13 cellular contexts compared by ENCODE assay signal in genomic region chr4:27620886-27621285, GRCh38.
DNase-seq lines count a peak whose midpoint lies in the region; ATAC-seq and TF ChIP-seq lines count a peak whose summit lies in the region.
"Had no signal": no experiment of that assay in that cellular context is flagged by ENCODE, and none has a peak within 500 bp of the region (broad histone marks: within the 10 kb centered on the region; RNA-seq: fewer than 3 reads in every experiment).

No MANE protein-coding gene starts in this region.

- CTCF ChIA-PET in WTC11 (lab: Charles Lee) = no interaction called here

- H3K36me3 Mint-ChIP-seq in WTC11 = no peaks in the 10 kb centered on the region

- DNase-seq in WTC11 (ENCODE audit: low spot score) = no peak
- peak; percentile 57 for DNase-seq in lower lobe of right lung
- no peak for DNase-seq in sciatic nerve (ENCODE audit: low spot score)
- no peak for DNase-seq in NCI-H1092 treated with DMSO at 0.1 percent for 48 hours (lab: John Stamatoyannopoulos, UW)
- DNase-seq in NCI-H2107 treated with DMSO at 0.1 percent for 48 hours (lab: John Stamatoyannopoulos, UW; ENCODE audit: unreplicated experiment) = no peak
- no peak for DNase-seq in NCI-H1417 treated with DMSO at 0.1 percent for 48 hours (lab: John Stamatoyannopoulos, UW)
- DNase-seq in NCI-H2081 treated with DMSO at 0.1 percent for 48 hours (lab: John Stamatoyannopoulos, UW) = no peak
- DNase-seq: AML-193; CD4-positive, alpha-beta T cell; HCEC 1CT had no signal

- no peaks in the 10 kb centered on the region for H3K36me3 ChIP-seq in lower lobe of right lung

- no peak overlapping the region for H3K27ac ChIP-seq in lower lobe of right lung
- H3K27ac ChIP-seq: A549, C4-2B had no signal

- H3K27me3 ChIP-seq in lower lobe of right lung (ENCODE audit: low read depth) = no peaks in the 10 kb centered on the region

- peaks cover 7% of the 10 kb centered on the region; the same call in 1 of the 2 replicates for H3K9me3 Mint-ChIP-seq in WTC11

- TF ChIP-seq CTCF in WTC11 (IDR thresholded peaks at IDR 0.05) (no peak), lower lobe of right lung (IDR thresholded peaks at IDR 0.05) (no peak)

- H3K4me1 ChIP-seq in lower lobe of right lung = no peaks in the 10 kb centered on the region
- H3K4me1 ChIP-seq: A549, Caco-2 had no signal

- H3K4me3 ChIP-seq in lower lobe of right lung = no peak overlapping the region
- H3K4me3 ChIP-seq: A549 had no signal

- no peak overlapping the region for H3K4me3 Mint-ChIP-seq in WTC11
- H3K4me3 Mint-ChIP-seq: CD4-positive, alpha-beta T cell had no signal

- H3K27ac Mint-ChIP-seq in WTC11 = no peak overlapping the region
- H3K27ac Mint-ChIP-seq: CD4-positive, alpha-beta T cell had no signal

- H3K4me1 Mint-ChIP-seq in WTC11 = peaks cover 2% of the 10 kb centered on the region; the same call in 1 of the 2 replicates

- H3K27me3 Mint-ChIP-seq in WTC11 (ENCODE audit: low read depth) = no peaks in the 10 kb centered on the region
- H3K27me3 Mint-ChIP-seq: CD4-positive, alpha-beta T cell had no signal

- POLR2A ChIA-PET in WTC11 (lab: Charles Lee) = no interaction called here

- ATAC-seq in WTC11 (peak; percentile 58), lower lobe of right lung (peak; percentile 86 to 90), sciatic nerve (peak; percentile 26)
- ATAC-seq: A549 had no signal

- intact Hi-C loops in lower lobe of right lung (cut with DNase I) (no loop called here), sciatic nerve (cut with DNase I) (no loop called here)

- H3K9me3 ChIP-seq in lower lobe of right lung = no peaks in the 10 kb centered on the region
- H3K9me3 ChIP-seq: A549, Caco-2 had no signal

TF ChIP-seq in WTC11, 78 proteins besides CTCF, POLR2A, EP300 and RAD21:
- TF ChIP-seq, protein P1, sequence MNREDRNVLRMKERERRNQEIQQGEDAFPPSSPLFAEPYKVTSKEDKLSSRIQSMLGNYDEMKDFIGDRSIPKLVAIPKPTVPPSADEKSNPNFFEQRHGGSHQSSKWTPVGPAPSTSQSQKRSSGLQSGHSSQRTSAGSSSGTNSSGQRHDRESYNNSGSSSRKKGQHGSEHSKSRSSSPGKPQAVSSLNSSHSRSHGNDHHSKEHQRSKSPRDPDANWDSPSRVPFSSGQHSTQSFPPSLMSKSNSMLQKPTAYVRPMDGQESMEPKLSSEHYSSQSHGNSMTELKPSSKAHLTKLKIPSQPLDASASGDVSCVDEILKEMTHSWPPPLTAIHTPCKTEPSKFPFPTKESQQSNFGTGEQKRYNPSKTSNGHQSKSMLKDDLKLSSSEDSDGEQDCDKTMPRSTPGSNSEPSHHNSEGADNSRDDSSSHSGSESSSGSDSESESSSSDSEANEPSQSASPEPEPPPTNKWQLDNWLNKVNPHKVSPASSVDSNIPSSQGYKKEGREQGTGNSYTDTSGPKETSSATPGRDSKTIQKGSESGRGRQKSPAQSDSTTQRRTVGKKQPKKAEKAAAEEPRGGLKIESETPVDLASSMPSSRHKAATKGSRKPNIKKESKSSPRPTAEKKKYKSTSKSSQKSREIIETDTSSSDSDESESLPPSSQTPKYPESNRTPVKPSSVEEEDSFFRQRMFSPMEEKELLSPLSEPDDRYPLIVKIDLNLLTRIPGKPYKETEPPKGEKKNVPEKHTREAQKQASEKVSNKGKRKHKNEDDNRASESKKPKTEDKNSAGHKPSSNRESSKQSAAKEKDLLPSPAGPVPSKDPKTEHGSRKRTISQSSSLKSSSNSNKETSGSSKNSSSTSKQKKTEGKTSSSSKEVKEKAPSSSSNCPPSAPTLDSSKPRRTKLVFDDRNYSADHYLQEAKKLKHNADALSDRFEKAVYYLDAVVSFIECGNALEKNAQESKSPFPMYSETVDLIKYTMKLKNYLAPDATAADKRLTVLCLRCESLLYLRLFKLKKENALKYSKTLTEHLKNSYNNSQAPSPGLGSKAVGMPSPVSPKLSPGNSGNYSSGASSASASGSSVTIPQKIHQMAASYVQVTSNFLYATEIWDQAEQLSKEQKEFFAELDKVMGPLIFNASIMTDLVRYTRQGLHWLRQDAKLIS (CRISPR knock-in tag; IDR thresholded peaks at IDR 0.05; ENCODE audit: borderline replicate concordance) = no peak
- TF ChIP-seq ZMAT4 (CRISPR knock-in tag; IDR thresholded peaks at IDR 0.05) = no peak
- TF ChIP-seq, protein P2, sequence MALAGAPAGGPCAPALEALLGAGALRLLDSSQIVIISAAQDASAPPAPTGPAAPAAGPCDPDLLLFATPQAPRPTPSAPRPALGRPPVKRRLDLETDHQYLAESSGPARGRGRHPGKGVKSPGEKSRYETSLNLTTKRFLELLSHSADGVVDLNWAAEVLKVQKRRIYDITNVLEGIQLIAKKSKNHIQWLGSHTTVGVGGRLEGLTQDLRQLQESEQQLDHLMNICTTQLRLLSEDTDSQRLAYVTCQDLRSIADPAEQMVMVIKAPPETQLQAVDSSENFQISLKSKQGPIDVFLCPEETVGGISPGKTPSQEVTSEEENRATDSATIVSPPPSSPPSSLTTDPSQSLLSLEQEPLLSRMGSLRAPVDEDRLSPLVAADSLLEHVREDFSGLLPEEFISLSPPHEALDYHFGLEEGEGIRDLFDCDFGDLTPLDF (CRISPR knock-in tag; IDR thresholded peaks at IDR 0.05) = no peak
- TF ChIP-seq, protein P3, sequence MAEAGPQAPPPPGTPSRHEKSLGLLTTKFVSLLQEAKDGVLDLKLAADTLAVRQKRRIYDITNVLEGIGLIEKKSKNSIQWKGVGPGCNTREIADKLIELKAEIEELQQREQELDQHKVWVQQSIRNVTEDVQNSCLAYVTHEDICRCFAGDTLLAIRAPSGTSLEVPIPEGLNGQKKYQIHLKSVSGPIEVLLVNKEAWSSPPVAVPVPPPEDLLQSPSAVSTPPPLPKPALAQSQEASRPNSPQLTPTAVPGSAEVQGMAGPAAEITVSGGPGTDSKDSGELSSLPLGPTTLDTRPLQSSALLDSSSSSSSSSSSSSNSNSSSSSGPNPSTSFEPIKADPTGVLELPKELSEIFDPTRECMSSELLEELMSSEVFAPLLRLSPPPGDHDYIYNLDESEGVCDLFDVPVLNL (CRISPR knock-in tag; IDR thresholded peaks at IDR 0.05; ENCODE audit: borderline replicate concordance, low read depth) = no peak
- no peak for TF ChIP-seq PRDM15 (CRISPR knock-in tag; IDR thresholded peaks at IDR 0.05)
- TF ChIP-seq GTF2I (CRISPR knock-in tag; conservative IDR thresholded peaks at IDR 0.05) = no peak

Comparison
In these comparisons a context has a peak if more than half of its experiments do, and no peak if none do; other contexts are left out.
1. ATAC-seq: peak in every context shown above with its lines; median percentile 88 in lower lobe of right lung; 58 in WTC11; 26 in sciatic nerve.